8 cellular contexts compared by ENCODE assay signal in the genomic region with DNA sequence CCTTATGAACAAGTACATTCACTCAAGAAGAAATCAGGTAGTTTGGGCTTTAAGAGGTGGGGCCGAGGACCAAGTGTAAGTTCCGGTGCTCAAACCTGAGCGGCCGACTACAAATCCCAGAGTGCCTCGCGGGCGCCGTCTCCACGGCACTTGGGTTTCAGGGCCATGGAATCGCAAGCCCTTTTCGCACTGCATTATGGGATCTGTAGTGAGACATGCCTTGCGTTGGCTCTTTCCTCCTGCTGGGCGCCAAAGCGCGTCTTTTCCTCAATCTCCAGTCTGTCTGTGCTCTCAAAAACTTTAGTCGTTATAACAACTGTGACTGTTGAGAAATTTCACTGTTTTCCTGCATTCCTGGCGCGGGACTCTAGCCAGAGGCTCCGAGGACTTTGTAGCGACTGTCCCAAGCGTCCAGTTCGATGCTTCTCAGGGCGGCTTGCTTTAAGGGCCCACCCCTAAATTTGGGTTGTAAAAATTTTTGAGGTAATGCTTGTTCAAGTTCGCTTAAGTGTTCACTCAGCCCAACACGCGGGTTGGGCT. TPM values are rescaled to one million over a fixed set of nuclear protein-coding genes. Genes with fewer than 3 reads are reported as not detected.
A peak's percentile ranks its signal among the peaks of the same experiment; 100 is the strongest.
DNase-seq lines count a peak whose midpoint lies in the region; ATAC-seq lines count a peak whose summit lies in the region.

No MANE protein-coding gene starts in this region.

- ATAC-seq in GM19438 (IDR thresholded peaks at IDR 0.05; ENCODE audit: low read depth, unreplicated experiment) (peak; percentile 66), HG03565 (IDR thresholded peaks at IDR 0.05; ENCODE audit: unreplicated experiment) (peak; percentile 73), left lobe of liver (peak; percentile 82)

- DNase-seq in C1 segment of cervical spinal cord (lab: John Stamatoyannopoulos, UW) (peak; percentile 57 to 98 (median 93)), NCI-H748 treated with DMSO at 0.1 percent for 48 hours (lab: John Stamatoyannopoulos, UW) (peak; percentile 98), dermis blood vessel endothelial cell (peak; percentile 99), left lobe of liver (ENCODE audit: low spot score) (peak; percentile 98)
- DNase-seq in activated CD4-positive, alpha-beta T cell treated with anti-CD3 and anti-CD28 coated beads, Interleukin-2, amount 50 U/mL, for 24 hours (ENCODE audit: low read depth in 1 of 2, low spot score in 1 of 2), result peak; percentile 86 to 94
- peak; percentile 96 for DNase-seq in stimulated activated CD4-positive, alpha-beta T cell treated with anti-CD3 and anti-CD28 coated beads, Interleukin-1b, Interleukin-23, amount 100 ng/mL, for 48 hours

RNA-seq across cellular contexts. Expression of a gene that starts 0.4 kb away (rescaled TPM):
- total RNA-seq in dermis blood vessel endothelial cell (36.9 and 41.6 TPM in 2 replicates), left lobe of liver (70.2 TPM)

RNA-seq across cellular contexts. Expression of a gene that starts 3.2 kb away (rescaled TPM):
- total RNA-seq in dermis blood vessel endothelial cell, result 4.6 and 6.8 TPM in 2 replicates
- 5.5 TPM for total RNA-seq in left lobe of liver

Comparison
In these comparisons a context has a peak if more than half of its experiments do, and no peak if none do; other contexts are left out.
1. Peak in every context shown above with its lines: DNase-seq and ATAC-seq.